In genomic region chr22:46163498-46163897, GRCh38 we compare ENCODE assay signal across 25 cellular contexts.
"Had no signal": no experiment of that assay in that cellular context is flagged by ENCODE, and none has a peak within 500 bp of the region (broad histone marks: within the 10 kb centered on the region; RNA-seq: fewer than 3 reads in every experiment).

No MANE protein-coding gene starts in this region.

- H3K4me1 ChIP-seq: colonic mucosa had no signal

- DNase-seq: activated CD4-positive, alpha-beta memory T cell treated with anti-CD3 and anti-CD28 coated beads, Interleukin-2, amount 10 ng/mL, durations not matched to agents 7 days and 5 days; activated CD4-positive, alpha-beta T cell treated with anti-CD3 and anti-CD28 coated beads, Interleukin-2, amount 10 ng/mL, durations not matched to agents 24 days and 14 days; activated effector memory CD4-positive, alpha-beta T cell treated with Interleukin-2 at 50 U/mL for 16 hours; activated naive CD4-positive, alpha-beta T cell treated with anti-CD3 and anti-CD28 coated beads for 36 hours; activated naive CD8-positive, alpha-beta T cell treated with anti-CD3 and anti-CD28 coated beads, Interleukin-2, amount 10 ng/mL, durations not matched to agents 7 days and 5 days; activated T-cell treated with anti-CD3 and anti-CD28 coated beads, Interleukin-2, amount 50 U/mL, for 72 hours; amniotic stem cell; colonic mucosa; dorsolateral prefrontal cortex; effector memory CD8-positive, alpha-beta T cell; foreskin melanocyte; glutamatergic neuron; hippocampal formation; occipital lobe; posterior cingulate gyrus; retina; stimulated activated CD4-positive, alpha-beta T cell treated with anti-CD3 and anti-CD28 coated beads, Interleukin-4, amount 100 ng/mL, for 24 hours; substantia nigra; thyroid gland had no signal

- H3K27ac Mint-ChIP-seq: activated CD4-positive, alpha-beta memory T cell treated with anti-CD3 and anti-CD28 coated beads, Interleukin-2, amount 10 ng/mL, durations not matched to agents 7 days and 5 days; activated CD4-positive, alpha-beta T cell treated with anti-CD3 and anti-CD28 coated beads, Interleukin-2, amount 10 ng/mL, durations not matched to agents 24 days and 14 days; activated naive CD4-positive, alpha-beta T cell treated with anti-CD3 and anti-CD28 coated beads for 36 hours; activated naive CD8-positive, alpha-beta T cell treated with anti-CD3 and anti-CD28 coated beads, Interleukin-2, amount 10 ng/mL, durations not matched to agents 7 days and 5 days; activated T-cell treated with anti-CD3 and anti-CD28 coated beads, Interleukin-2, amount 50 U/mL, for 72 hours; memory B cell; stimulated activated naive CD8-positive, alpha-beta T cell treated with anti-CD3 and anti-CD28 coated beads, Interleukin-15, Interleukin-2, amounts not matched to agents 100 ng/mL and 50 ng/mL, for 24 hours; T-helper 1 cell treated with Interleukin-12 subunit alpha and Interleukin-12 subunit beta and Interleukin-4 antibody, amounts not matched to agents 30 μg/mL and 1 μg/mL, for 36 hours had no signal

- H3K27me3 Mint-ChIP-seq: activated CD4-positive, alpha-beta memory T cell treated with anti-CD3 and anti-CD28 coated beads, Interleukin-2, amount 10 ng/mL, durations not matched to agents 7 days and 5 days; activated CD4-positive, alpha-beta T cell treated with anti-CD3 and anti-CD28 coated beads, Interleukin-2, amount 10 ng/mL, durations not matched to agents 24 days and 14 days; activated naive CD8-positive, alpha-beta T cell treated with anti-CD3 and anti-CD28 coated beads, Interleukin-2, amount 10 ng/mL, durations not matched to agents 7 days and 5 days; effector memory CD8-positive, alpha-beta T cell; memory B cell; stimulated activated naive CD8-positive, alpha-beta T cell treated with anti-CD3 and anti-CD28 coated beads, Interleukin-15, Interleukin-2, amounts not matched to agents 100 ng/mL and 50 ng/mL, for 24 hours had no signal

- H3K36me3 ChIP-seq: colonic mucosa, thyroid gland had no signal

- ATAC-seq: activated CD4-positive, CD25-positive, alpha-beta regulatory T cell treated with anti-CD3 and anti-CD28 coated beads, Interleukin-2, amount 50 U/mL, for 24 hours; activated T-cell treated with anti-CD3 and anti-CD28 coated beads, Interleukin-2, amount 50 U/mL, for 72 hours; effector memory CD8-positive, alpha-beta T cell; esophagus mucosa had no signal

- H3K4me1 Mint-ChIP-seq: activated CD4-positive, alpha-beta T cell treated with anti-CD3 and anti-CD28 coated beads, Interleukin-2, amount 10 ng/mL, durations not matched to agents 24 days and 14 days; memory B cell; neural crest cell had no signal

- H3K4me3 Mint-ChIP-seq: activated CD4-positive, alpha-beta memory T cell treated with anti-CD3 and anti-CD28 coated beads, Interleukin-2, amount 10 ng/mL, durations not matched to agents 7 days and 5 days; activated CD4-positive, alpha-beta T cell treated with anti-CD3 and anti-CD28 coated beads, Interleukin-2, amount 10 ng/mL, durations not matched to agents 24 days and 14 days; activated naive CD4-positive, alpha-beta T cell treated with anti-CD3 and anti-CD28 coated beads for 36 hours; activated naive CD8-positive, alpha-beta T cell treated with anti-CD3 and anti-CD28 coated beads, Interleukin-2, amount 10 ng/mL, durations not matched to agents 7 days and 5 days; activated T-cell treated with anti-CD3 and anti-CD28 coated beads, Interleukin-2, amount 50 U/mL, for 72 hours; effector memory CD8-positive, alpha-beta T cell; memory B cell; neural crest cell; stimulated activated naive CD8-positive, alpha-beta T cell treated with anti-CD3 and anti-CD28 coated beads, Interleukin-15, Interleukin-2, amounts not matched to agents 100 ng/mL and 50 ng/mL, for 24 hours; T-helper 1 cell treated with Interleukin-12 subunit alpha and Interleukin-12 subunit beta and Interleukin-4 antibody, amounts not matched to agents 30 μg/mL and 1 μg/mL, for 36 hours had no signal

- H3K9me3 ChIP-seq: colonic mucosa, thyroid gland had no signal

- H3K9me3 Mint-ChIP-seq: activated CD4-positive, alpha-beta memory T cell treated with anti-CD3 and anti-CD28 coated beads, Interleukin-2, amount 10 ng/mL, durations not matched to agents 7 days and 5 days; activated CD4-positive, alpha-beta T cell treated with anti-CD3 and anti-CD28 coated beads, Interleukin-2, amount 10 ng/mL, durations not matched to agents 24 days and 14 days; activated naive CD4-positive, alpha-beta T cell treated with anti-CD3 and anti-CD28 coated beads for 36 hours; activated naive CD8-positive, alpha-beta T cell treated with anti-CD3 and anti-CD28 coated beads, Interleukin-2, amount 10 ng/mL, durations not matched to agents 7 days and 5 days; activated T-cell treated with anti-CD3 and anti-CD28 coated beads, Interleukin-2, amount 50 U/mL, for 72 hours; effector memory CD8-positive, alpha-beta T cell; memory B cell; neural crest cell; stimulated activated naive CD8-positive, alpha-beta T cell treated with anti-CD3 and anti-CD28 coated beads, Interleukin-15, Interleukin-2, amounts not matched to agents 100 ng/mL and 50 ng/mL, for 24 hours; T-helper 1 cell treated with Interleukin-12 subunit alpha and Interleukin-12 subunit beta and Interleukin-4 antibody, amounts not matched to agents 30 μg/mL and 1 μg/mL, for 36 hours had no signal

- H3K4me3 ChIP-seq: colonic mucosa, dorsolateral prefrontal cortex, thyroid gland had no signal

- H3K27ac ChIP-seq: colonic mucosa, dorsolateral prefrontal cortex, thyroid gland had no signal

- H3K27me3 ChIP-seq: colonic mucosa, thyroid gland had no signal
